ENCODE assay signal across 18 cellular contexts in genomic region chr2:231886071-231886681, GRCh38. TPM values are rescaled to one million over a fixed set of nuclear protein-coding genes. Genes with fewer than 3 reads are reported as not detected.
"Had no signal": no experiment of that assay in that cellular context is flagged by ENCODE, and none has a peak within 500 bp of the region (broad histone marks: within the 10 kb centered on the region; RNA-seq: fewer than 3 reads in every experiment).

No MANE protein-coding gene starts in this region.

- H3K27ac ChIP-seq: brain microvascular endothelial cell, ovary, tibial nerve, vagina had no signal

- H3K4me3 ChIP-seq: ovary, tibial nerve, vagina had no signal

- H3K4me1 Mint-ChIP-seq: activated CD8-positive, alpha-beta memory T cell treated with anti-CD3 and anti-CD28 coated beads, Interleukin-2, amount 10 ng/mL, durations not matched to agents 7 days and 5 days; endodermal cell had no signal

- H3K36me3 ChIP-seq: brain microvascular endothelial cell, ovary, tibial nerve, vagina had no signal

- H3K36me3 Mint-ChIP-seq: activated CD8-positive, alpha-beta memory T cell treated with anti-CD3 and anti-CD28 coated beads, Interleukin-2, amount 10 ng/mL, durations not matched to agents 7 days and 5 days; activated naive CD8-positive, alpha-beta T cell had no signal

- H3K27ac Mint-ChIP-seq: activated CD8-positive, alpha-beta memory T cell treated with anti-CD3 and anti-CD28 coated beads, Interleukin-2, amount 10 ng/mL, durations not matched to agents 7 days and 5 days; activated naive CD8-positive, alpha-beta T cell; endodermal cell had no signal

- H3K4me3 Mint-ChIP-seq: activated CD8-positive, alpha-beta memory T cell treated with anti-CD3 and anti-CD28 coated beads, Interleukin-2, amount 10 ng/mL, durations not matched to agents 7 days and 5 days; activated naive CD8-positive, alpha-beta T cell; activated T-cell treated with anti-CD3 and anti-CD28 coated beads, Interleukin-2, amount 50 U/mL, for 4 hours; endodermal cell; neural crest cell had no signal

- H3K27me3 ChIP-seq: ovary, vagina had no signal

- H3K9me3 ChIP-seq: vagina had no signal

- H3K9me3 Mint-ChIP-seq: activated T-cell treated with anti-CD3 and anti-CD28 coated beads, Interleukin-2, amount 50 U/mL, for 4 hours; neural crest cell had no signal

- DNase-seq: activated CD8-positive, alpha-beta memory T cell treated with anti-CD3 and anti-CD28 coated beads, Interleukin-2, amount 10 ng/mL, durations not matched to agents 7 days and 5 days; activated effector memory CD4-positive, alpha-beta T cell treated with anti-CD3 and anti-CD28 coated beads, Interleukin-2, amount 50 U/mL, for 16 hours; activated T-cell treated with anti-CD3 and anti-CD28 coated beads, Interleukin-2, amount 50 U/mL, for 4 hours; amygdala; brain microvascular endothelial cell; cerebellar nuclear complex; endodermal cell; erythroblast; hypothalamus; kidney glomerular epithelial cell; ovary; stimulated activated CD4-positive, alpha-beta T cell treated with anti-CD3 and anti-CD28 coated beads, Interleukin-15, amount 100 ng/mL, for 24 hours; T1000 had no signal

- H3K4me1 ChIP-seq: tibial nerve had no signal

- ATAC-seq: activated CD8-positive, alpha-beta memory T cell treated with anti-CD3 and anti-CD28 coated beads, Interleukin-2, amount 10 ng/mL, durations not matched to agents 7 days and 5 days; activated T-cell treated with anti-CD3 and anti-CD28 coated beads, Interleukin-2, amount 50 U/mL, for 4 hours had no signal

RNA-seq across cellular contexts. Expression of gene NPPC, which starts 40.0 kb away (rescaled TPM):
- polyA plus RNA-seq: liver had no signal
